Comparison of ENCODE assay signal across 1 cellular context in the genomic region with DNA sequence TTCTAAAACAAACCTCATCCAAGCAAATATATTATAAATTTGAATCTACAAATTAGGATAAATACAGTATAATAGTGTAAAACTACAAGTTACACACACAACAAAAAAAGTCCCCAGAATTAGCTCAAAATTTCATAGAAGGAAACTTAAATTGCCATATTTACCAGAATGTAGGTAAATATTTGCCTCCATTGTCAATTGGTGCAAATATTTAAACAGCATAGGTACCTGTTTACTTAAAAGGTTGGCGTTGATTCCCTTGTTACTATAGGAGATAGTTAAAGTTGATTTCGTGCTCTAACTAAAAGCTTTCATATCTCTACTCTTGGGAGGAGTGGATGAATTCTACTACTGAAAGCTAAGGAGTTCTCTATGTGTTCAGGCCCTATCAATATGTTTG.
TF ChIP-seq lines count a peak whose summit lies in the region.

No MANE protein-coding gene starts in this region.

TF ChIP-seq in HepG2, 621 proteins besides CTCF, POLR2A, EP300 and RAD21 (continued from another document and continues in another):
- TF ChIP-seq HNF1A (IDR thresholded peaks at IDR 0.05; ENCODE audit: low read depth) (0 out of 2 replicates have a peak, but pooled peaks have one; percentile 32), HNF1A (CRISPR knock-in tag; IDR thresholded peaks at IDR 0.05; ENCODE audit: borderline replicate concordance) (no peak), JUND (CRISPR knock-in tag; IDR thresholded peaks at IDR 0.05) (no peak), FOXO1 (CRISPR knock-in tag; IDR thresholded peaks at IDR 0.05) (peak; percentile 28; the same call in 1 of the 2 replicates), ZNF891 (CRISPR knock-in tag; IDR thresholded peaks at IDR 0.05) (no peak), BCL6 (CRISPR knock-in tag; IDR thresholded peaks at IDR 0.05) (peak; percentile 94), ZBED4 (CRISPR knock-in tag; IDR thresholded peaks at IDR 0.05; ENCODE audit: borderline replicate concordance) (peak; percentile 36; the same call in 1 of the 2 replicates), FOXA1 (IDR thresholded peaks at IDR 0.05) (peak; percentile 82; the same call in 1 of the 2 replicates), FOXA1 (CRISPR knock-in tag; IDR thresholded peaks at IDR 0.05) (peak; percentile 88), HNRNPK (IDR thresholded peaks at IDR 0.05; ENCODE audit: low read depth, low read length, poor library complexity, severe bottlenecking) (no peak), ZNF768 (CRISPR knock-in tag; IDR thresholded peaks at IDR 0.05) (no peak), HOXA7 (CRISPR knock-in tag; IDR thresholded peaks at IDR 0.05) (no peak), SRSF9 (IDR thresholded peaks at IDR 0.05; ENCODE audit: borderline replicate concordance, insufficient read depth, low read depth, low read length, poor library complexity, severe bottlenecking) (no peak), ZNF143 (CRISPR knock-in tag; IDR thresholded peaks at IDR 0.05) (no peak), THAP11 (CRISPR knock-in tag; IDR thresholded peaks at IDR 0.05) (0 out of 2 replicates have a peak, but pooled peaks have one; percentile 31), ZNF747 (CRISPR knock-in tag; IDR thresholded peaks at IDR 0.05; ENCODE audit: borderline replicate concordance) (no peak), ZNF609 (CRISPR knock-in tag; IDR thresholded peaks at IDR 0.05; ENCODE audit: borderline replicate concordance) (peak; percentile 80; the same call in 1 of the 2 replicates), ARID5B (CRISPR knock-in tag; IDR thresholded peaks at IDR 0.05) (peak; percentile 95), RARA (CRISPR knock-in tag; IDR thresholded peaks at IDR 0.05) (peak; percentile 59; the same call in 1 of the 2 replicates), ZNF672 (CRISPR knock-in tag; IDR thresholded peaks at IDR 0.05) (no peak), NCOA2 (CRISPR knock-in tag; IDR thresholded peaks at IDR 0.05) (peak; percentile 74), ZNF513 (CRISPR knock-in tag; conservative IDR thresholded peaks at IDR 0.05) (no peak), KDM6A (CRISPR knock-in tag; IDR thresholded peaks at IDR 0.05; ENCODE audit: low read depth) (no peak), MAF1 (CRISPR knock-in tag; IDR thresholded peaks at IDR 0.05; ENCODE audit: borderline replicate concordance) (no peak), ZNF556 (CRISPR knock-in tag; IDR thresholded peaks at IDR 0.05; ENCODE audit: borderline replicate concordance) (no peak), ZBTB20 (CRISPR knock-in tag; IDR thresholded peaks at IDR 0.05; ENCODE audit: borderline replicate concordance, low read depth) (peak; percentile 100), GLI4 (CRISPR knock-in tag; IDR thresholded peaks at IDR 0.05; ENCODE audit: borderline replicate concordance) (no peak), NFIC (IDR thresholded peaks at IDR 0.05; ENCODE audit: low read length) (peak; percentile 82; the same call in 1 of the 2 replicates), ZNF563 (CRISPR knock-in tag; IDR thresholded peaks at IDR 0.05) (no peak), ZNF550 (CRISPR knock-in tag; IDR thresholded peaks at IDR 0.05; ENCODE audit: borderline replicate concordance) (no peak), CBX5 (CRISPR knock-in tag; IDR thresholded peaks at IDR 0.05; ENCODE audit: borderline replicate concordance) (no peak), SAP130 (CRISPR knock-in tag; IDR thresholded peaks at IDR 0.05; ENCODE audit: low read depth) (peak; percentile 59), ISL2 (CRISPR knock-in tag; IDR thresholded peaks at IDR 0.05) (peak; percentile 90), FOXA3 (CRISPR knock-in tag; IDR thresholded peaks at IDR 0.05) (peak; percentile 96), FOXP1 (IDR thresholded peaks at IDR 0.05) (no peak), FOXP1 (CRISPR knock-in tag; IDR thresholded peaks at IDR 0.05) (peak; percentile 87)
- TF ChIP-seq, protein P1, sequence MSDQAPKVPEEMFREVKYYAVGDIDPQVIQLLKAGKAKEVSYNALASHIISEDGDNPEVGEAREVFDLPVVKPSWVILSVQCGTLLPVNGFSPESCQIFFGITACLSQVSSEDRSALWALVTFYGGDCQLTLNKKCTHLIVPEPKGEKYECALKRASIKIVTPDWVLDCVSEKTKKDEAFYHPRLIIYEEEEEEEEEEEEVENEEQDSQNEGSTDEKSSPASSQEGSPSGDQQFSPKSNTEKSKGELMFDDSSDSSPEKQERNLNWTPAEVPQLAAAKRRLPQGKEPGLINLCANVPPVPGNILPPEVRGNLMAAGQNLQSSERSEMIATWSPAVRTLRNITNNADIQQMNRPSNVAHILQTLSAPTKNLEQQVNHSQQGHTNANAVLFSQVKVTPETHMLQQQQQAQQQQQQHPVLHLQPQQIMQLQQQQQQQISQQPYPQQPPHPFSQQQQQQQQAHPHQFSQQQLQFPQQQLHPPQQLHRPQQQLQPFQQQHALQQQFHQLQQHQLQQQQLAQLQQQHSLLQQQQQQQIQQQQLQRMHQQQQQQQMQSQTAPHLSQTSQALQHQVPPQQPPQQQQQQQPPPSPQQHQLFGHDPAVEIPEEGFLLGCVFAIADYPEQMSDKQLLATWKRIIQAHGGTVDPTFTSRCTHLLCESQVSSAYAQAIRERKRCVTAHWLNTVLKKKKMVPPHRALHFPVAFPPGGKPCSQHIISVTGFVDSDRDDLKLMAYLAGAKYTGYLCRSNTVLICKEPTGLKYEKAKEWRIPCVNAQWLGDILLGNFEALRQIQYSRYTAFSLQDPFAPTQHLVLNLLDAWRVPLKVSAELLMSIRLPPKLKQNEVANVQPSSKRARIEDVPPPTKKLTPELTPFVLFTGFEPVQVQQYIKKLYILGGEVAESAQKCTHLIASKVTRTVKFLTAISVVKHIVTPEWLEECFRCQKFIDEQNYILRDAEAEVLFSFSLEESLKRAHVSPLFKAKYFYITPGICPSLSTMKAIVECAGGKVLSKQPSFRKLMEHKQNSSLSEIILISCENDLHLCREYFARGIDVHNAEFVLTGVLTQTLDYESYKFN (CRISPR knock-in tag; conservative IDR thresholded peaks at IDR 0.05): 0 out of 2 replicates have a peak, but pooled peaks have one; percentile 36
